Comparison of ENCODE assay signal across 14 cellular contexts in genomic region chr9:123327697-123328100, GRCh38. TPM values are rescaled to one million over a fixed set of nuclear protein-coding genes. Genes with fewer than 3 reads are reported as not detected.
DNase-seq lines count a peak whose midpoint lies in the region; ATAC-seq, FAIRE-seq and TF ChIP-seq lines count a peak whose summit lies in the region.
"Had no signal": no experiment of that assay in that cellular context is flagged by ENCODE, and none has a peak within 500 bp of the region (broad histone marks: within the 10 kb centered on the region; RNA-seq: fewer than 3 reads in every experiment).

No MANE protein-coding gene starts in this region.

- WGBS in K562 (ENCODE audit: insufficient coverage, low coverage, missing lambda C conversion rate): 91% methylated on average over 8 of the region's 8 CpGs
- no CpG with 5 or more reads among the region's 8 CpGs for WGBS in mesendoderm (ENCODE audit: extremely low coverage, insufficient coverage, low lambda C conversion rate)
- WGBS in transverse colon (ENCODE audit: low coverage in 1 of 2), 2 donors: 58% methylated on average over 8 of the region's 8 CpGs; no CpG with 5 or more reads in 1 of the 2 donors

- H2BK120ac ChIP-seq in mesendoderm (ENCODE audit: low read depth, low read length): no peak overlapping the region

- no peak overlapping the region for H3K18ac ChIP-seq in mesendoderm (ENCODE audit: low read length)

- H2BK5ac ChIP-seq in mesendoderm (ENCODE audit: low read length): no peak overlapping the region

- H3K4me3 Mint-ChIP-seq in activated naive CD8-positive, alpha-beta T cell treated with anti-CD3 and anti-CD28 coated beads for 36 hours: no peak overlapping the region

- no peak overlapping the region for H4K8ac ChIP-seq in mesendoderm (ENCODE audit: low read depth, low read length)

- H3K79me2 ChIP-seq in K562 (ENCODE audit: control insufficient read depth, insufficient read depth, low read length): no peaks in the 10 kb centered on the region
- no peaks in the 10 kb centered on the region for H3K79me2 ChIP-seq in mesendoderm (ENCODE audit: control insufficient read depth, insufficient read depth, low read length)

- H4K5ac ChIP-seq in mesendoderm (ENCODE audit: low read length): no peak overlapping the region

- H3K9me3 ChIP-seq in K562 (replicated peaks; ENCODE audit: control insufficient read depth, insufficient read depth, low read depth, low read length) (no peaks in the 10 kb centered on the region), transverse colon (no peaks in the 10 kb centered on the region)

- H3K9me3 Mint-ChIP-seq in activated naive CD8-positive, alpha-beta T cell treated with anti-CD3 and anti-CD28 coated beads for 36 hours: no peaks in the 10 kb centered on the region

- H3K9ac ChIP-seq in K562 (ENCODE audit: insufficient read depth in 1 of 2, low read depth in 2 of 2, low read length in 2 of 2): no peak overlapping the region
- H3K9ac ChIP-seq in mesendoderm (ENCODE audit: low read length): no peak overlapping the region

- H3K4ac ChIP-seq in mesendoderm (ENCODE audit: low read depth, low read length): no peak overlapping the region

- H3K27ac ChIP-seq in K562 (ENCODE audit: extremely low read depth, low read depth, low read length): peak overlapping the region; percentile 2; the same call in 1 of the 3 replicates
- H3K27ac ChIP-seq in mesendoderm (ENCODE audit: low read depth, low read length): no peak overlapping the region
- no peak overlapping the region for H3K27ac ChIP-seq in transverse colon

- intact Hi-C loops in K562 (cut with micrococcal nuclease) (no loop called here), transverse colon (cut with DNase I; ENCODE audit: low total_unique reads) (no loop called here), posterior cingulate gyrus (cut with DNase I) (no loop called here)

- no peaks in the 10 kb centered on the region for H3K9me1 ChIP-seq in K562 (ENCODE audit: control insufficient read depth, insufficient read depth, low read length)

- TF ChIP-seq POLR2A in K562 (conservative IDR thresholded peaks at IDR 0.05) (no peak), transverse colon (IDR thresholded peaks at IDR 0.05) (no peak)

- peak; percentile 49 for DNase-seq in NCI-H2029 (lab: John Stamatoyannopoulos, UW)
- no peak for DNase-seq in NCI-H2029 treated with DMSO at 0.1 percent for 48 hours (lab: John Stamatoyannopoulos, UW)
- DNase-seq in K562 (ENCODE audit: extremely low read depth in 1 of 4, low spot score in 3 of 4): no peak
- DNase-seq in mesendoderm: peak; percentile 51
- peak; percentile 58 for DNase-seq in transverse colon
- DNase-seq in posterior cingulate gyrus: no peak
- no peak for DNase-seq in activated naive CD8-positive, alpha-beta T cell treated with anti-CD3 and anti-CD28 coated beads for 36 hours
- DNase-seq: 8988T; activated CD4-positive, alpha-beta T cell treated with anti-CD3 and anti-CD28 coated beads, Interleukin-2, amount 50 U/mL, for 1 hour; HCEC 1CT; NCI-H146; SW 1271 had no signal

- POLR2A ChIA-PET in K562 (lab: Yijun Ruan, JAX): interaction anchor here (0.6 to 2.9 kb wide), 7 partner anchors 8 to 735 kb away, joined by 3 to 12 read pairs (median 4); no protein-coding TSS in a partner anchor

- H3K79me1 ChIP-seq in mesendoderm (ENCODE audit: low read length): no peaks in the 10 kb centered on the region

- H3K23ac ChIP-seq in mesendoderm (ENCODE audit: low read length): no peak overlapping the region

- no peaks in the 10 kb centered on the region for H4K20me1 ChIP-seq in K562 (replicated peaks; ENCODE audit: control insufficient read depth, insufficient read depth, low read length)

- H2AFZ ChIP-seq in K562 (ENCODE audit: low read depth, low read length): peak overlapping the region; percentile 1; the same call in 1 of the 2 replicates

- H3K36me3 ChIP-seq in K562 (ENCODE audit: control insufficient read depth, insufficient read depth, low read length) (no peaks in the 10 kb centered on the region), mesendoderm (ENCODE audit: control insufficient read depth, insufficient read depth, low read length) (no peaks in the 10 kb centered on the region), transverse colon (no peaks in the 10 kb centered on the region)

- BruUV-seq in K562 (replicated peaks; lab: Mats Ljungman, UMichigan): no TSS peak

- H3K4me1 Mint-ChIP-seq in activated naive CD8-positive, alpha-beta T cell treated with anti-CD3 and anti-CD28 coated beads for 36 hours: peaks cover 35% of the 10 kb centered on the region

- no peak for ATAC-seq in K562
- no peak for ATAC-seq in GM21381 (IDR thresholded peaks at IDR 0.05; ENCODE audit: unreplicated experiment)
- ATAC-seq: HepG2 had no signal

- no peak overlapping the region for H3K4me3 ChIP-seq in K562
- H3K4me3 ChIP-seq in mesendoderm (ENCODE audit: low read length): no peak overlapping the region
- H3K4me3 ChIP-seq in transverse colon: no peak overlapping the region

- H2AK5ac ChIP-seq in mesendoderm (ENCODE audit: low read length): no peak overlapping the region

- H3K27me3 ChIP-seq in K562 (ENCODE audit: control insufficient read depth in 2 of 2, insufficient read depth in 2 of 2, low read length in 2 of 2): no peaks in the 10 kb centered on the region
- no peaks in the 10 kb centered on the region for H3K27me3 ChIP-seq in mesendoderm (ENCODE audit: insufficient read depth, low read length, poor library complexity)
- H3K27me3 ChIP-seq in transverse colon: no peaks in the 10 kb centered on the region

- no peak for TF ChIP-seq EP300 in K562 (IDR thresholded peaks at IDR 0.05; ENCODE audit: low read length)
- TF ChIP-seq EP300 in transverse colon (IDR thresholded peaks at IDR 0.05; ENCODE audit: low read depth): no peak

- in situ Hi-C loops in K562 (cut with MboI) (no loop called here), transverse colon (cut with MboI; ENCODE audit: low pct_ligation_motif_present in 1 of 4, low pct_unique_long_range_greater_than_20kb in 1 of 4, low sequenced_read_pairs in 3 of 4) (no loop called here)

- CTCF ChIA-PET in K562 (lab: Yijun Ruan, JAX; ENCODE audit: low intra/inter-chr PET ratio): no interaction called here

- H3K56ac ChIP-seq in mesendoderm (ENCODE audit: low read length): peak overlapping the region; percentile 28

- H3K4me2 ChIP-seq in K562 (ENCODE audit: insufficient read depth, low read length): no peak overlapping the region
- H3K4me2 ChIP-seq in mesendoderm (ENCODE audit: low read length): no peak overlapping the region

- H3K4me1 ChIP-seq in K562 (replicated peaks in 1 of 2; ENCODE audit: control insufficient read depth in 2 of 2, insufficient read depth in 2 of 2, low read length in 2 of 2) (peaks cover 27 to 28% of the 10 kb centered on the region in 2 experiments), mesendoderm (ENCODE audit: control insufficient read depth, low read depth, low read length) (peaks cover 2% of the 10 kb centered on the region), transverse colon (peaks cover 0 to 18% (median 10%) of the 10 kb centered on the region in 4 donors)

- H3K36me3 Mint-ChIP-seq in activated naive CD8-positive, alpha-beta T cell treated with anti-CD3 and anti-CD28 coated beads for 36 hours: no peaks in the 10 kb centered on the region

- TF ChIP-seq RAD21 in K562 (CRISPR knock-in tag; conservative IDR thresholded peaks at IDR 0.05 in 1 of 2, IDR thresholded peaks at IDR 0.05 in 1 of 2): no peak

- H3K27me3 Mint-ChIP-seq in activated naive CD8-positive, alpha-beta T cell treated with anti-CD3 and anti-CD28 coated beads for 36 hours: no peaks in the 10 kb centered on the region

- TF ChIP-seq CTCF in K562 (IDR thresholded peaks at IDR 0.05 in 2 of 3, conservative IDR thresholded peaks at IDR 0.05 in 1 of 3; ENCODE audit: insufficient read depth in 2 of 3, low read depth in 1 of 3, low read length in 3 of 3) (no peak), transverse colon (IDR thresholded peaks at IDR 0.05) (no peak)

- H2BK15ac ChIP-seq in mesendoderm (replicated peaks; ENCODE audit: low read depth): no peak overlapping the region

- FAIRE-seq in K562 (lab: Jason Lieb, UNC): no peak
- FAIRE-seq: HepG2 had no signal

- no peak overlapping the region for H3K27ac Mint-ChIP-seq in activated naive CD8-positive, alpha-beta T cell treated with anti-CD3 and anti-CD28 coated beads for 36 hours

RNA-seq across cellular contexts. Expression of gene CRB2, which starts 28.3 kb away (rescaled TPM):
- total RNA-seq in K562 (2011; cell fraction: chromatin; rRNA removed; ENCODE audit: low replicate concordance): 0.67 and 3.0 TPM in 2 replicates
- total RNA-seq in K562 (2011; cell fraction: nucleolus; rRNA removed): 2.5 and 3.2 TPM in 2 replicates
- 0.76 and 0.88 TPM in 2 replicates for total RNA-seq in K562 (2011; cell fraction: nucleoplasm; rRNA removed)
- total RNA-seq in K562 (2014; rRNA removed): 0.53 and 0.64 TPM in 2 replicates
- 0.13 and 0.18 TPM in 2 replicates for total RNA-seq in K562 (2014; rRNA removed; fragmentation: Illumina TruSeq; extraction: Trizol)
- total RNA-seq in K562 (2015; rRNA removed; fragmentation: Illumina TruSeq; extraction: Trizol): 0.25 and 0.38 TPM in 2 replicates
- total RNA-seq in K562 (2021): 1.2 and 1.3 TPM in 2 replicates
- 0.18 and 0.28 TPM in 2 replicates for polyA plus RNA-seq in K562 (2011; rRNA removed)
- polyA plus RNA-seq in K562 (2011; cell fraction: cytosol; rRNA removed): 0.19 and 0.67 TPM in 2 replicates
- polyA plus RNA-seq in K562 (2011; cell fraction: nucleus; rRNA removed): 1.3 and 2.9 TPM in 2 replicates
- polyA plus RNA-seq in K562 (2012): 0.25 and 0.68 TPM in 2 replicates
- 0.13 and 0.29 TPM in 2 replicates for polyA plus RNA-seq in K562 (2014; fragmentation: Illumina TruSeq; extraction: Trizol)
- not detected for polyA plus RNA-seq in K562 (2014; fragmentation: Nextera tagmentation; extraction: Ambion mirVana)
- 0.43 and 0.44 TPM in 2 replicates for polyA plus RNA-seq in K562 (2014; rRNA removed)
- polyA minus RNA-seq in K562 (2011; rRNA and poly(A)+ RNA removed): 0.24 and 0.91 TPM in 2 replicates
- polyA minus RNA-seq in K562 (2011; cell fraction: cytosol; rRNA and poly(A)+ RNA removed): 1.3 and 2.3 TPM in 2 replicates
- 1.1 and 1.2 TPM in 2 replicates for polyA minus RNA-seq in K562 (2011; cell fraction: nucleus; rRNA and poly(A)+ RNA removed)
- polyA plus RNA-seq in mesendoderm (2013, experiment 1 of 2): 0.06 TPM
- 0.07 TPM for polyA plus RNA-seq in mesendoderm (2013, experiment 2 of 2)
- under 1 TPM in 3 of 4 donors, not detected in 1; 0.32 to 0.82 (median 0.75) TPM for total RNA-seq in transverse colon
- under 1 TPM; 0.06 to 0.10 TPM for total RNA-seq in activated naive CD8-positive, alpha-beta T cell treated with anti-CD3 and anti-CD28 coated beads for 36 hours

RNA-seq across cellular contexts. Expression of gene STRBP, which starts 59.3 kb away (rescaled TPM):
- 46.0 and 136 TPM in 2 replicates for total RNA-seq in K562 (2011; cell fraction: chromatin; rRNA removed; ENCODE audit: low replicate concordance)
- total RNA-seq in K562 (2011; cell fraction: nucleolus; rRNA removed): 19.3 and 35.9 TPM in 2 replicates
- total RNA-seq in K562 (2011; cell fraction: nucleoplasm; rRNA removed): 54.3 and 86.7 TPM in 2 replicates
- total RNA-seq in K562 (2014; rRNA removed) (53.8 and 55.9 TPM in 2 replicates), K562 (2014; rRNA removed; fragmentation: Illumina TruSeq; extraction: Trizol) (84.0 and 87.4 TPM in 2 replicates), K562 (2015; rRNA removed; fragmentation: Illumina TruSeq; extraction: Trizol) (67.9 and 75.3 TPM in 2 replicates), K562 (2021) (66.5 and 73.5 TPM in 2 replicates), transverse colon (10 to 100 TPM; 19.1 to 50.3 (median 43.2) TPM)
- polyA plus RNA-seq in K562 (2011; rRNA removed) (54.7 and 72.2 TPM in 2 replicates), K562 (2014; fragmentation: Illumina TruSeq; extraction: Trizol) (56.1 and 70.2 TPM in 2 replicates), K562 (2014; fragmentation: Nextera tagmentation; extraction: Ambion mirVana) (10 to 100 TPM; 27.7 to 27.8 TPM), K562 (2014; rRNA removed) (52.1 and 56.0 TPM in 2 replicates)
- 13.6 and 21.7 TPM in 2 replicates for polyA plus RNA-seq in K562 (2011; cell fraction: cytosol; rRNA removed)
- 71.8 and 82.8 TPM in 2 replicates for polyA plus RNA-seq in K562 (2011; cell fraction: nucleus; rRNA removed)
- polyA plus RNA-seq in K562 (2012): 64.9 and 101 TPM in 2 replicates
- 77.1 and 87.7 TPM in 2 replicates for polyA minus RNA-seq in K562 (2011; rRNA and poly(A)+ RNA removed)
- polyA minus RNA-seq in K562 (2011; cell fraction: cytosol; rRNA and poly(A)+ RNA removed): 22.9 and 56.2 TPM in 2 replicates
- 30.8 and 58.6 TPM in 2 replicates for polyA minus RNA-seq in K562 (2011; cell fraction: nucleus; rRNA and poly(A)+ RNA removed)
- 48.0 TPM for polyA plus RNA-seq in mesendoderm (2013, experiment 1 of 2)
- polyA plus RNA-seq in mesendoderm (2013, experiment 2 of 2): 48.6 TPM
- total RNA-seq in activated naive CD8-positive, alpha-beta T cell treated with anti-CD3 and anti-CD28 coated beads for 36 hours: 10 to 100 TPM; 43.5 to 46.2 TPM

Comparison
In these comparisons a context has a peak if more than half of its experiments do, and no peak if none do; other contexts are left out.
1. DNase-seq: peak in NCI-H2029 (single experiment), mesendoderm (single experiment) and transverse colon (single experiment); none in NCI-H2029 treated with DMSO at 0.1 percent for 48 hours (single experiment), K562 (0 of 4), posterior cingulate gyrus (0 of 10) and activated naive CD8-positive, alpha-beta T cell treated with anti-CD3 and anti-CD28 coated beads for 36 hours (single experiment).